ENCODE assay signal across 1 cellular context in genomic region chr16:49652441-49653175, GRCh38.
TF ChIP-seq lines count a peak whose summit lies in the region.

No MANE protein-coding gene starts in this region.

TF ChIP-seq in H1, 55 proteins besides CTCF, POLR2A, EP300 and RAD21 (continued from another document):
- TF ChIP-seq ATF3 (IDR thresholded peaks at IDR 0.05; ENCODE audit: insufficient read depth, low read depth, low read length) (no peak), BACH1 (IDR thresholded peaks at IDR 0.05; ENCODE audit: low read length) (no peak), ASH2L (IDR thresholded peaks at IDR 0.05; ENCODE audit: low read length) (no peak), SIN3A (conservative IDR thresholded peaks at IDR 0.05 in 1 of 2, IDR thresholded peaks at IDR 0.05 in 1 of 2; ENCODE audit: low read depth in 1 of 2, low read length in 2 of 2) (no peak), POU5F1 (IDR thresholded peaks at IDR 0.05; ENCODE audit: low read depth, low read length) (no peak), BCL11A (IDR thresholded peaks at IDR 0.05; ENCODE audit: low read depth in 2 of 2, low read length in 2 of 2) (no peak), CBX8 (IDR thresholded peaks at IDR 0.05; ENCODE audit: borderline replicate concordance, low read depth, low read length) (no peak), RFX5 (IDR thresholded peaks at IDR 0.05; ENCODE audit: borderline replicate concordance, low read depth, low read length) (no peak), EGR1 (IDR thresholded peaks at IDR 0.05; ENCODE audit: borderline replicate concordance, low read depth, low read length) (no peak)
TF ChIP-seq in H1: peak in this region for 0.
